29 cellular contexts compared by ENCODE assay signal in genomic region chr18:495452-495851, GRCh38. TPM values are rescaled to one million over a fixed set of nuclear protein-coding genes. Genes with fewer than 3 reads are reported as not detected.
"Had no signal": no experiment of that assay in that cellular context is flagged by ENCODE, and none has a peak within 500 bp of the region (broad histone marks: within the 10 kb centered on the region; RNA-seq: fewer than 3 reads in every experiment).

No MANE protein-coding gene starts in this region.

- H3K4me3 ChIP-seq: ovary, sigmoid colon, tibial artery had no signal

- DNase-seq: activated CD4-positive, alpha-beta memory T cell treated with anti-CD3 and anti-CD28 coated beads, Interleukin-2, amount 10 ng/mL, durations not matched to agents 7 days and 5 days; activated CD4-positive, alpha-beta T cell treated with anti-CD3 and anti-CD28 coated beads, Interleukin-2, amount 10 ng/mL, durations not matched to agents 7 days and 5 days; activated CD8-positive, alpha-beta memory T cell treated with anti-CD3 and anti-CD28 coated beads, Interleukin-2, amount 50 U/mL, for 48 hours; activated gamma-delta T cell; activated naive CD4-positive, alpha-beta T cell treated with anti-CD3 and anti-CD28 coated beads, Interleukin-2, amount 10 ng/mL, durations not matched to agents 7 days and 5 days; activated naive CD8-positive, alpha-beta T cell treated with anti-CD3 and anti-CD28 coated beads, Interleukin-2, amount 10 ng/mL, durations not matched to agents 7 days and 5 days; activated T-cell treated with anti-CD3 and anti-CD28 coated beads, Interleukin-2, amount 50 U/mL, for 24 hours; effector CD4-positive, alpha-beta T cell; foreskin fibroblast; head of caudate nucleus; hippocampal formation; left cardiac atrium; left ventricle myocardium superior; ovary; sigmoid colon; small intestine; stimulated activated CD4-positive, alpha-beta T cell treated with anti-CD3 and anti-CD28 coated beads, Interleukin-4, amount 100 ng/mL, for 4 hours; stimulated activated CD8-positive, alpha-beta memory T cell treated with anti-CD3 and anti-CD28 coated beads, Interleukin-4, amount 100 ng/mL, for 48 hours; stimulated activated naive CD8-positive, alpha-beta T cell treated with anti-CD3 and anti-CD28 coated beads, Interleukin-15, amount 100 ng/mL, for 72 hours; T-helper 17 cell; T1000; tibial artery; WERI-Rb-1 had no signal

- H3K36me3 ChIP-seq: neutrophil, ovary, sigmoid colon, tibial artery, WERI-Rb-1 had no signal

- H3K9me3 ChIP-seq: neutrophil, ovary, sigmoid colon, tibial artery had no signal

- ATAC-seq: activated CD4-positive, CD25-positive, alpha-beta regulatory T cell treated with anti-CD3 and anti-CD28 coated beads, Interleukin-2, amount 50 U/mL, for 24 hours; left ventricle myocardium superior; natural killer cell treated with Interleukin-12 subunit alpha and Interleukin-12 subunit beta and Interleukin-15 and Interleukin-18, amount 100 ng/mL, for 72 hours; stimulated activated memory B cell treated with anti-CD40 and anti-IgM and Interleukin-4, amounts not matched to agents 10 μg/mL and 1 μg/mL and 100 μg/mL, for 72 hours; stimulated activated naive CD8-positive, alpha-beta T cell treated with anti-CD3 and anti-CD28 coated beads, Interleukin-15, amount 100 ng/mL, for 72 hours; T-helper 17 cell had no signal

- H3K27me3 ChIP-seq: ovary had no signal

- FAIRE-seq: endometrium, keratinocyte, small intestine had no signal

- H3K27ac ChIP-seq: neutrophil, ovary, tibial artery, WERI-Rb-1 had no signal

RNA-seq across cellular contexts. Expression of gene COLEC12, which starts 5.0 kb away (rescaled TPM):
- total RNA-seq: activated CD4-positive, alpha-beta memory T cell treated with anti-CD3 and anti-CD28 coated beads, Interleukin-2, amount 10 ng/mL, durations not matched to agents 7 days and 5 days; activated CD4-positive, alpha-beta T cell treated with anti-CD3 and anti-CD28 coated beads, Interleukin-2, amount 10 ng/mL, durations not matched to agents 7 days and 5 days; natural killer cell treated with Interleukin-12 subunit alpha and Interleukin-12 subunit beta and Interleukin-15 and Interleukin-18, amount 100 ng/mL, for 72 hours; T-helper 17 cell had no signal
- polyA plus RNA-seq: keratinocyte had no signal
